18 cellular contexts compared by ENCODE assay signal in genomic region chr11:17385926-17386325, GRCh38. TPM values are rescaled to one million over a fixed set of nuclear protein-coding genes. Genes with fewer than 3 reads are reported as not detected.
DNase-seq lines count a peak whose midpoint lies in the region; ATAC-seq and TF ChIP-seq lines count a peak whose summit lies in the region.
"Had no signal": no experiment of that assay in that cellular context is flagged by ENCODE, and none has a peak within 500 bp of the region (broad histone marks: within the 10 kb centered on the region; RNA-seq: fewer than 3 reads in every experiment).

No MANE protein-coding gene starts in this region.

- no peaks in the 10 kb centered on the region for H3K79me2 ChIP-seq in DOHH2 (ENCODE audit: control insufficient read depth, low read length)

- H3K36me3 Mint-ChIP-seq in brain (peaks cover 8% of the 10 kb centered on the region), endodermal cell (ENCODE audit: low read depth) (no peaks in the 10 kb centered on the region)
- H3K36me3 Mint-ChIP-seq: activated naive CD4-positive, alpha-beta T cell treated with anti-CD3 and anti-CD28 coated beads, Interleukin-2, amount 50 U/mL, for 24 hours; CD8-positive, alpha-beta memory T cell; memory B cell; naive B cell had no signal

- H3K9ac ChIP-seq in BLaER1 = peak overlapping the region; percentile 68; the same call in 1 of the 2 replicates
- no peak overlapping the region for H3K9ac ChIP-seq in neuronal stem cell (ENCODE audit: low read depth, low read length, poor library complexity)
- H3K9ac ChIP-seq in endodermal cell (ENCODE audit: extremely low read depth, low read length, poor library complexity, severe bottlenecking) = no peak overlapping the region

- H2AK5ac ChIP-seq in neuronal stem cell (ENCODE audit: low read depth, low read length) = peak overlapping the region; percentile 4

- H3K4ac ChIP-seq in neuronal stem cell (ENCODE audit: low read length) = no peak overlapping the region

- no peak overlapping the region for H3K23ac ChIP-seq in neuronal stem cell (ENCODE audit: low read depth, low read length, poor library complexity)

- no peak overlapping the region for H2BK120ac ChIP-seq in neuronal stem cell (ENCODE audit: low read depth, low read length)

- H3K4me2 ChIP-seq in BLaER1 = peak overlapping the region; percentile 88
- H3K4me2 ChIP-seq in DOHH2 (ENCODE audit: low read length) = peak overlapping the region; percentile 13
- H3K4me2 ChIP-seq in neuronal stem cell (ENCODE audit: insufficient read depth, low read length, poor library complexity, severe bottlenecking) = no peak overlapping the region

- H3K36me3 ChIP-seq in BLaER1 (no peaks in the 10 kb centered on the region), DOHH2 (ENCODE audit: control insufficient read depth, low read length) (peaks cover 17% of the 10 kb centered on the region), neuronal stem cell (replicated peaks in 1 of 2; ENCODE audit: control insufficient read depth in 2 of 2, insufficient read depth in 2 of 2, low read length in 2 of 2) (peaks cover 0 to 4% of the 10 kb centered on the region in 2 donors), endodermal cell (ENCODE audit: control insufficient read depth, insufficient read depth, low read length) (no peaks in the 10 kb centered on the region)
- no peaks in the 10 kb centered on the region for H3K36me3 ChIP-seq in effector memory CD4-positive, alpha-beta T cell (ENCODE audit: control insufficient read depth, insufficient read depth, low read length)
- H3K36me3 ChIP-seq: upper lobe of left lung had no signal

- H3K4me1 Mint-ChIP-seq in brain (peaks cover 41% of the 10 kb centered on the region), endodermal cell (no peaks in the 10 kb centered on the region)

- H4K20me1 ChIP-seq in BLaER1 = no peaks in the 10 kb centered on the region; the same call in 1 of the 2 replicates
- 0 out of 2 replicates have a peak, but pooled peaks cover 4% of the 10 kb centered on the region for H4K20me1 ChIP-seq in DOHH2 (ENCODE audit: control insufficient read depth, insufficient read depth, low read depth, low read length)

- H3K9me2 ChIP-seq in DOHH2 (replicated peaks; ENCODE audit: control insufficient read depth, low read length) = no peaks in the 10 kb centered on the region

- peak overlapping the region in 4 of 5 experiments; percentile 43 to 69 (median 61) for H3K4me3 Mint-ChIP-seq in brain
- no peak overlapping the region for H3K4me3 Mint-ChIP-seq in endodermal cell
- H3K4me3 Mint-ChIP-seq: activated naive CD4-positive, alpha-beta T cell treated with anti-CD3 and anti-CD28 coated beads, Interleukin-2, amount 50 U/mL, for 24 hours; activated T-cell treated with anti-CD3 and anti-CD28 coated beads, Interleukin-2, amount 50 U/mL, for 72 hours; memory B cell had no signal

- ATAC-seq in GM21737 (IDR thresholded peaks at IDR 0.05; ENCODE audit: unreplicated experiment) = no peak

- no peak for TF ChIP-seq CTCF in DOHH2 (IDR thresholded peaks at IDR 0.05; ENCODE audit: low read depth, low read length, poor library complexity, severe bottlenecking)
- TF ChIP-seq CTCF in brain (conservative IDR thresholded peaks at IDR 0.05) = no peak
- no peak for TF ChIP-seq CTCF in endodermal cell (conservative IDR thresholded peaks at IDR 0.05)

- H3K27me3 ChIP-seq in BLaER1 = no peaks in the 10 kb centered on the region
- no peaks in the 10 kb centered on the region for H3K27me3 ChIP-seq in DOHH2 (ENCODE audit: control insufficient read depth, low read length)
- H3K27me3 ChIP-seq in neuronal stem cell (ENCODE audit: control insufficient read depth in 3 of 3, insufficient read depth in 3 of 3, low read depth in 1 of 3, low read length in 3 of 3) = peaks cover 0 to 26% (median 3%) of the 10 kb centered on the region in 3 experiments
- peaks cover 22% of the 10 kb centered on the region for H3K27me3 ChIP-seq in endodermal cell (ENCODE audit: control insufficient read depth, insufficient read depth, low read length, poor library complexity, severe bottlenecking)
- H3K27me3 ChIP-seq in effector memory CD4-positive, alpha-beta T cell (replicated peaks; ENCODE audit: control insufficient read depth, insufficient read depth, low read length, poor library complexity, severe bottlenecking) = no peaks in the 10 kb centered on the region
- H3K27me3 ChIP-seq: upper lobe of left lung had no signal

- H3K9me3 ChIP-seq in BLaER1 = no peaks in the 10 kb centered on the region
- H3K9me3 ChIP-seq in DOHH2 (ENCODE audit: control insufficient read depth, insufficient read depth, low read length) = no peaks in the 10 kb centered on the region; the same call in 1 of the 2 replicates
- peaks cover 5 to 8% of the 10 kb centered on the region in 2 donors for H3K9me3 ChIP-seq in neuronal stem cell (replicated peaks in 1 of 2; ENCODE audit: control insufficient read depth in 2 of 2, insufficient read depth in 1 of 2, low read depth in 1 of 2, low read length in 2 of 2)
- no peaks in the 10 kb centered on the region for H3K9me3 ChIP-seq in endodermal cell (ENCODE audit: control insufficient read depth, low read length)
- H3K9me3 ChIP-seq in effector memory CD4-positive, alpha-beta T cell (ENCODE audit: control insufficient read depth, low read length) = no peaks in the 10 kb centered on the region
- H3K9me3 ChIP-seq: upper lobe of left lung had no signal

- peaks cover 8% of the 10 kb centered on the region for H3K27me3 Mint-ChIP-seq in brain
- H3K27me3 Mint-ChIP-seq in endodermal cell (ENCODE audit: insufficient read depth) = peaks cover 29% of the 10 kb centered on the region
- H3K27me3 Mint-ChIP-seq: activated naive CD4-positive, alpha-beta T cell treated with anti-CD3 and anti-CD28 coated beads, Interleukin-2, amount 50 U/mL, for 24 hours; CD8-positive, alpha-beta memory T cell had no signal

- WGBS in neuronal stem cell (ENCODE audit: extremely low coverage in 2 of 2, insufficient read length in 2 of 2, insufficient replicate concordance in 1 of 2), 2 donors = no CpG with 5 or more reads among the region's 6 CpGs
- 82 to 92% methylated on average over 4 to 6 of the region's 6 CpGs for WGBS in endodermal cell (ENCODE audit: insufficient coverage in 1 of 2, insufficient read length in 1 of 2), 2 experiments

- DNase-seq in neuronal stem cell (ENCODE audit: low spot score) = no peak
- DNase-seq in endodermal cell = no peak
- no peak for DNase-seq in NCI-H187 (lab: John Stamatoyannopoulos, UW)
- no peak for DNase-seq in effector memory CD4-positive, alpha-beta T cell
- DNase-seq: cortex of kidney, DMS79, naive B cell, T1000 had no signal

- no peak overlapping the region for H2BK15ac ChIP-seq in neuronal stem cell (ENCODE audit: low read length)

- H4K8ac ChIP-seq in neuronal stem cell (ENCODE audit: low read depth, low read length) = no peak overlapping the region

- H2AFZ ChIP-seq in neuronal stem cell (ENCODE audit: low read length) = peak overlapping the region; percentile 43

- H3K4me1 ChIP-seq in BLaER1 = peaks cover 55% of the 10 kb centered on the region
- peaks cover 33% of the 10 kb centered on the region for H3K4me1 ChIP-seq in DOHH2 (ENCODE audit: control insufficient read depth, low read length)
- peaks cover 2 to 5% of the 10 kb centered on the region in 2 donors for H3K4me1 ChIP-seq in neuronal stem cell (ENCODE audit: control insufficient read depth in 2 of 2, insufficient read depth in 1 of 2, low read depth in 1 of 2, low read length in 2 of 2)
- H3K4me1 ChIP-seq in endodermal cell (ENCODE audit: control insufficient read depth, insufficient read depth, low read length) = no peaks in the 10 kb centered on the region
- peaks cover 3% of the 10 kb centered on the region for H3K4me1 ChIP-seq in effector memory CD4-positive, alpha-beta T cell (ENCODE audit: control insufficient read depth, insufficient read depth, low read length, poor library complexity, severe bottlenecking)

- no peak overlapping the region for H2BK5ac ChIP-seq in neuronal stem cell (ENCODE audit: low read length)

- H3K27ac ChIP-seq in BLaER1 = peak overlapping the region; percentile 73
- no peak overlapping the region for H3K27ac ChIP-seq in DOHH2 (ENCODE audit: low read depth, low read length)
- no peak overlapping the region for H3K27ac ChIP-seq in neuronal stem cell (replicated peaks; ENCODE audit: low read length)
- H3K27ac ChIP-seq in endodermal cell (ENCODE audit: low read depth, low read length) = no peak overlapping the region
- H3K27ac ChIP-seq in effector memory CD4-positive, alpha-beta T cell (ENCODE audit: insufficient read depth, low read length, poor library complexity, severe bottlenecking) = no peak overlapping the region
- H3K27ac ChIP-seq: upper lobe of left lung had no signal

- H3K27ac Mint-ChIP-seq in brain (peak overlapping the region in 2 of 5 experiments; percentile 40 to 61), endodermal cell (no peak overlapping the region)
- H3K27ac Mint-ChIP-seq: activated naive CD4-positive, alpha-beta T cell treated with anti-CD3 and anti-CD28 coated beads, Interleukin-2, amount 50 U/mL, for 24 hours; activated T-cell treated with anti-CD3 and anti-CD28 coated beads, Interleukin-2, amount 50 U/mL, for 72 hours; memory B cell had no signal

- no peak overlapping the region for H2BK12ac ChIP-seq in neuronal stem cell (ENCODE audit: low read length)

- no peak overlapping the region for H4K91ac ChIP-seq in neuronal stem cell (ENCODE audit: low read depth, low read length, poor library complexity)

- no peaks in the 10 kb centered on the region for H3K79me1 ChIP-seq in neuronal stem cell (ENCODE audit: low read depth, low read length)

- H3K14ac ChIP-seq in neuronal stem cell (ENCODE audit: low read length) = no peak overlapping the region

- H3K9me3 Mint-ChIP-seq in brain (peaks cover 0 to 5% (median 0%) of the 10 kb centered on the region in 5 experiments), endodermal cell (no peaks in the 10 kb centered on the region)
- H3K9me3 Mint-ChIP-seq: activated naive CD4-positive, alpha-beta T cell treated with anti-CD3 and anti-CD28 coated beads, Interleukin-2, amount 50 U/mL, for 24 hours; activated T-cell treated with anti-CD3 and anti-CD28 coated beads, Interleukin-2, amount 50 U/mL, for 72 hours; CD8-positive, alpha-beta memory T cell; memory B cell; naive B cell had no signal

- no peak overlapping the region for H3K18ac ChIP-seq in neuronal stem cell (ENCODE audit: low read length)

- H3K4me3 ChIP-seq in BLaER1 (peak overlapping the region; percentile 38), DOHH2 (ENCODE audit: low read length) (no peak overlapping the region), neuronal stem cell (ENCODE audit: low read length in 2 of 2) (no peak overlapping the region), endodermal cell (ENCODE audit: low read length) (no peak overlapping the region)
- no peak overlapping the region for H3K4me3 ChIP-seq in effector memory CD4-positive, alpha-beta T cell (ENCODE audit: insufficient read depth, low read depth, low read length, poor library complexity, severe bottlenecking)

- H3F3A ChIP-seq in DOHH2 (ENCODE audit: control insufficient read depth, insufficient read depth) = peaks cover 11% of the 10 kb centered on the region; the same call in 1 of the 2 replicates

RNA-seq across cellular contexts. Expression of gene KCNJ11, which starts 2.5 kb away (rescaled TPM):
- polyA plus RNA-seq in brain (ENCODE audit: insufficient read depth, low read depth, low replicate concordance) = 21.1 TPM
- 4.0 TPM for polyA plus RNA-seq in neuronal stem cell (2013, experiment 1 of 2)
- polyA plus RNA-seq in neuronal stem cell (2013, experiment 2 of 2) = 2.9 TPM
- total RNA-seq in endodermal cell = 1 to 10 TPM; 2.2 to 5.3 TPM
- 3.6 TPM for polyA plus RNA-seq in endodermal cell (2013, experiment 1 of 2)
- polyA plus RNA-seq in endodermal cell (2013, experiment 2 of 2) = 3.0 TPM
- total RNA-seq: fibroblast of villous mesenchyme had no signal

RNA-seq across cellular contexts. Expression of gene NCR3LG1, which starts 34.3 kb away (rescaled TPM):
- 2.9 TPM for polyA plus RNA-seq in brain (ENCODE audit: insufficient read depth, low read depth, low replicate concordance)
- 1.6 TPM for polyA plus RNA-seq in neuronal stem cell (2013, experiment 1 of 2)
- 1.4 TPM for polyA plus RNA-seq in neuronal stem cell (2013, experiment 2 of 2)
- total RNA-seq in endodermal cell = under 1 TPM; 0.31 to 0.62 TPM
- polyA plus RNA-seq in endodermal cell (2013, experiment 1 of 2) = 3.0 TPM
- polyA plus RNA-seq in endodermal cell (2013, experiment 2 of 2) = 3.0 TPM
